Comparison of ENCODE assay signal across 9 cellular contexts in the genomic region with DNA sequence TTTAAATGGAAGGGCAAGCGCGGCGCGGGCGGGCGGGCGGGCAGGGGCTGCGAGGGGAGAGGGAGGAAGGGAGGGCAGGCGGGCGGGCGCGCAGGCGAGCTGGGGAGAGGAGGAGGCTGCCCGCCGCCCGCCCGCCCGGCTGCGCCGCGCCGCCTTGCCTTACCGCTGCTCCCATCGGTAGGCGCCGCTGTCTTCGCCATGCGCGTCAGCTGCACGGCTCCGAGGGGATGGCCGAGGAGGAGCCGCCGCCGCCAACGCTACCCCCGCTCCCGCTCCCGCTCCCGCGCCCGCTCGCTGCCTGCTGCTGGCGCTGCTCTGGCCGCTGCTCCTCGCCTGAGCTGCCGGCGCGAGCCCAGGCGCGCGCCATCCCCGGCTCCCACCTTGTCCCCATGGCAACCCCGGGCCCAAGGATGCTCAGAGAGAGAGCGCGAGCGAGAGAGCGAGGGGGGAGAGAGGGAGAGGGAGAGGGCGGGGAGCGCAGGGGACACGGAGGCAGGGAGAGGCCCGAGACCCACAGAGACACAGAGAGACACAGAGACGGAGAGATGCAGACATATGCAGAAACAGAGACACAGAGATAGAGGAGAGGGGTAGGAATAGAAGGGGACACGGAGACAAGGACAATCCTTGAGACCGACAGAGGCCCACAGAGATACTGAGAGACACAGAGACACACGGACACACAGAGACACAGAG. TPM values are rescaled to one million over a fixed set of nuclear protein-coding genes. Genes with fewer than 3 reads are reported as not detected.
DNase-seq lines count a peak whose midpoint lies in the region; ATAC-seq lines count a peak whose summit lies in the region.
"Had no signal": no experiment of that assay in that cellular context is flagged by ENCODE, and none has a peak within 500 bp of the region (broad histone marks: within the 10 kb centered on the region; RNA-seq: fewer than 3 reads in every experiment).

No MANE protein-coding gene starts in this region.

- no CpG with 5 or more reads among the region's 66 CpGs for WGBS in mesendoderm (ENCODE audit: extremely low coverage, insufficient coverage, low lambda C conversion rate)

- no peak overlapping the region for H2AK5ac ChIP-seq in mesendoderm (ENCODE audit: low read length)

- no peaks in the 10 kb centered on the region for H3K36me3 ChIP-seq in CD4-positive, alpha-beta memory T cell (ENCODE audit: insufficient read depth, low read length)
- no peaks in the 10 kb centered on the region for H3K36me3 ChIP-seq in mesendoderm (ENCODE audit: control insufficient read depth, insufficient read depth, low read length)

- no peak overlapping the region for H2BK5ac ChIP-seq in mesendoderm (ENCODE audit: low read length)

- H2BK120ac ChIP-seq in mesendoderm (ENCODE audit: low read depth, low read length): no peak overlapping the region

- no peak overlapping the region for H4K5ac ChIP-seq in mesendoderm (ENCODE audit: low read length)

- ATAC-seq in HG02981 (IDR thresholded peaks at IDR 0.05; ENCODE audit: unreplicated experiment) (peak; percentile 53), GM21576 (IDR thresholded peaks at IDR 0.05; ENCODE audit: unreplicated experiment) (no peak)
- ATAC-seq in effector memory CD8-positive, alpha-beta T cell (replicated peaks): peak; percentile 93

- no peaks in the 10 kb centered on the region for H3K79me2 ChIP-seq in mesendoderm (ENCODE audit: control insufficient read depth, insufficient read depth, low read length)

- no peaks in the 10 kb centered on the region for H3K36me3 Mint-ChIP-seq in CD4-positive, alpha-beta memory T cell
- H3K36me3 Mint-ChIP-seq in effector memory CD8-positive, alpha-beta T cell (ENCODE audit: insufficient read depth): peaks cover 4% of the 10 kb centered on the region
- H3K36me3 Mint-ChIP-seq: IgD-negative memory B cell had no signal

- intact Hi-C loops in CD4-positive, alpha-beta memory T cell (cut with micrococcal nuclease): loop anchor here (1.0 to 2.0 kb wide), 4 partner anchors 43 to 68 kb away; a partner anchor contains a TSS

- H3K4me3 ChIP-seq in CD4-positive, alpha-beta memory T cell (ENCODE audit: low read length in 2 of 2): peak overlapping the region in 1 of 2 donors; percentile 59
- H3K4me3 ChIP-seq in mesendoderm (ENCODE audit: low read length): no peak overlapping the region

- H3K27me3 Mint-ChIP-seq in CD4-positive, alpha-beta memory T cell: peaks cover 4 to 11% of the 10 kb centered on the region in 2 donors
- H3K27me3 Mint-ChIP-seq in effector memory CD8-positive, alpha-beta T cell: peaks cover 0 to 10% of the 10 kb centered on the region in 2 donors

- no peak overlapping the region for H3K9ac ChIP-seq in mesendoderm (ENCODE audit: low read length)

- no peak overlapping the region for H3K4me3 Mint-ChIP-seq in CD4-positive, alpha-beta memory T cell
- no peak overlapping the region for H3K4me3 Mint-ChIP-seq in effector memory CD8-positive, alpha-beta T cell

- no peak overlapping the region for H3K27ac ChIP-seq in CD4-positive, alpha-beta memory T cell (ENCODE audit: low read depth, low read length)
- no peak overlapping the region for H3K27ac ChIP-seq in mesendoderm (ENCODE audit: low read depth, low read length)

- no peak overlapping the region for H3K56ac ChIP-seq in mesendoderm (ENCODE audit: low read length)

- POLR2A ChIA-PET in CD4-positive, alpha-beta memory T cell (lab: Charles Lee; ENCODE audit: partially characterized antibody): interaction anchor here (0.6 to 3.3 kb wide), 18 partner anchors 8 to 136 kb away, joined by 3 to 39 read pairs (median 5); a partner anchor contains a TSS

- no peak overlapping the region for H2BK15ac ChIP-seq in mesendoderm (replicated peaks; ENCODE audit: low read depth)

- H3K9me3 ChIP-seq in CD4-positive, alpha-beta memory T cell (ENCODE audit: control insufficient read depth in 1 of 2, low read length in 2 of 2): no peaks in the 10 kb centered on the region

- peak overlapping the region; percentile 18 for H3K4me2 ChIP-seq in mesendoderm (ENCODE audit: low read length)

- no peak overlapping the region for H3K27ac Mint-ChIP-seq in CD4-positive, alpha-beta memory T cell
- no peak overlapping the region for H3K27ac Mint-ChIP-seq in effector memory CD8-positive, alpha-beta T cell
- H3K27ac Mint-ChIP-seq: IgD-negative memory B cell had no signal

- H3K9me3 Mint-ChIP-seq in CD4-positive, alpha-beta memory T cell: no peaks in the 10 kb centered on the region
- H3K9me3 Mint-ChIP-seq in effector memory CD8-positive, alpha-beta T cell: no peaks in the 10 kb centered on the region
- H3K9me3 Mint-ChIP-seq: IgD-negative memory B cell had no signal

- peaks cover 10 to 29% (median 18%) of the 10 kb centered on the region in 4 donors for H3K4me1 Mint-ChIP-seq in CD4-positive, alpha-beta memory T cell
- peaks cover 11 to 23% of the 10 kb centered on the region in 2 donors for H3K4me1 Mint-ChIP-seq in effector memory CD8-positive, alpha-beta T cell (ENCODE audit: low read depth in 2 of 2)

- no peak overlapping the region for H3K18ac ChIP-seq in mesendoderm (ENCODE audit: low read length)

- peaks cover 29% of the 10 kb centered on the region for H3K4me1 ChIP-seq in CD4-positive, alpha-beta memory T cell (ENCODE audit: insufficient read depth, low read length)
- H3K4me1 ChIP-seq in mesendoderm (ENCODE audit: control insufficient read depth, low read depth, low read length): no peaks in the 10 kb centered on the region

- no peak overlapping the region for H3K23ac ChIP-seq in mesendoderm (ENCODE audit: low read length)

- no peak overlapping the region for H4K8ac ChIP-seq in mesendoderm (ENCODE audit: low read depth, low read length)

- DNase-seq in CD4-positive, alpha-beta memory T cell: peak; percentile 75 to 79 (median 78)
- peak; percentile 98 for DNase-seq in NCI-H748 (lab: John Stamatoyannopoulos, UW; ENCODE audit: unreplicated experiment)
- DNase-seq in activated CD8-positive, alpha-beta memory T cell treated with anti-CD3 and anti-CD28 coated beads for 24 hours: peak; percentile 86
- DNase-seq in effector memory CD8-positive, alpha-beta T cell: peak; percentile 69 to 75 (median 72)
- peak; percentile 88 for DNase-seq in mesendoderm
- DNase-seq in stimulated activated CD8-positive, alpha-beta memory T cell treated with anti-CD3 and anti-CD28 coated beads, Interleukin-12 subunit alpha, Interleukin-12 subunit beta, amount 100 ng/mL, for 1 hour (ENCODE audit: low read depth): peak; percentile 53

- H3K4ac ChIP-seq in mesendoderm (ENCODE audit: low read depth, low read length): no peak overlapping the region

- CTCF ChIA-PET in CD4-positive, alpha-beta memory T cell (lab: Charles Lee; ENCODE audit: partially characterized antibody): interaction anchor here (0.8 to 2.2 kb wide), 12 partner anchors 8 to 153 kb away, joined by 3 to 10 read pairs (median 4); a partner anchor contains a TSS

- H3K27me3 ChIP-seq in CD4-positive, alpha-beta memory T cell (ENCODE audit: insufficient read depth, low read length): peaks cover 17% of the 10 kb centered on the region
- H3K27me3 ChIP-seq in mesendoderm (ENCODE audit: insufficient read depth, low read length, poor library complexity): peaks cover 39% of the 10 kb centered on the region

- no peaks in the 10 kb centered on the region for H3K79me1 ChIP-seq in mesendoderm (ENCODE audit: low read length)

RNA-seq across cellular contexts. Expression of a gene that starts 40.3 kb away (rescaled TPM):
- total RNA-seq in CD4-positive, alpha-beta memory T cell: 10 to 100 TPM; 68.4 to 71.5 TPM
- 100 to 1,000 TPM; 141 to 162 TPM for polyA plus RNA-seq in CD4-positive, alpha-beta memory T cell
- polyA plus RNA-seq in mesendoderm (2013, experiment 1 of 2): 18.5 TPM
- 17.7 TPM for polyA plus RNA-seq in mesendoderm (2013, experiment 2 of 2)

RNA-seq across cellular contexts. Expression of a gene that starts 43.0 kb away (rescaled TPM):
- total RNA-seq in CD4-positive, alpha-beta memory T cell: 10 to 100 TPM; 26.7 to 28.8 TPM
- polyA plus RNA-seq in CD4-positive, alpha-beta memory T cell: 10 to 100 TPM in 1 of 2 donors, 1 to 10 TPM in 1; 2.3 to 10.2 TPM
- polyA plus RNA-seq in mesendoderm (2013, experiment 1 of 2): 5.9 TPM
- polyA plus RNA-seq in mesendoderm (2013, experiment 2 of 2): 6.1 TPM

RNA-seq across cellular contexts. Expression of a gene that starts 44.9 kb away (rescaled TPM):
- total RNA-seq in CD4-positive, alpha-beta memory T cell: 10 to 100 TPM; 68.5 to 69.3 TPM
- polyA plus RNA-seq in CD4-positive, alpha-beta memory T cell: 10 to 100 TPM in 1 of 2 donors, 1 to 10 TPM in 1; 3.1 to 22.7 TPM
- polyA plus RNA-seq in mesendoderm (2013, experiment 1 of 2): 4.6 TPM
- polyA plus RNA-seq in mesendoderm (2013, experiment 2 of 2): 5.5 TPM
